11 cellular contexts compared by ENCODE assay signal in genomic region chr1:33010946-33011731, GRCh38. TPM values are rescaled to one million over a fixed set of nuclear protein-coding genes. Genes with fewer than 3 reads are reported as not detected.
DNase-seq lines count a peak whose midpoint lies in the region; ATAC-seq and TF ChIP-seq lines count a peak whose summit lies in the region.
"Had no signal": no experiment of that assay in that cellular context is flagged by ENCODE, and none has a peak within 500 bp of the region (broad histone marks: within the 10 kb centered on the region; RNA-seq: fewer than 3 reads in every experiment).

No MANE protein-coding gene starts in this region.

- POLR2A ChIA-PET in SK-N-SH (lab: Yijun Ruan, JAX) = no interaction called here

- no peak overlapping the region for H3K9ac ChIP-seq in SK-N-SH

- TF ChIP-seq RAD21 in SK-N-SH (IDR thresholded peaks at IDR 0.05; ENCODE audit: low read length) = no peak

- H3K27ac ChIP-seq in ACC112 (ENCODE audit: low read depth, low read length) (peak overlapping the region; percentile 50), SK-N-SH (ENCODE audit: low read depth in 2 of 2, low read length in 1 of 2) (peak overlapping the region in 1 of 2 experiments; percentile 91; a peak in 2 of 4 replicates)
- H3K27ac ChIP-seq: epithelial cell of prostate had no signal

- CTCF ChIA-PET in SK-N-SH (lab: Yijun Ruan, JAX) = interaction anchor here (0.7 to 8.2 kb wide), 5 partner anchors 44 to 139 kb away, joined by 3 to 95 read pairs (median 3); no protein-coding TSS in a partner anchor

- 51% methylated on average over 5 of the region's 5 CpGs for WGBS in SK-N-SH (ENCODE audit: low lambda C conversion rate)

- DNase-seq in SK-N-SH (no peak), fibroblast of pulmonary artery (ENCODE audit: low read depth) (peak; percentile 72), occipital lobe (lab: John Stamatoyannopoulos, UW) (peak; percentile 35), GM19240 (ENCODE audit: insufficient read length, low spot score) (no peak)
- no peak for DNase-seq in stimulated activated naive CD8-positive, alpha-beta T cell treated with anti-CD3 and anti-CD28 coated beads, Interleukin-15, Interleukin-2, amounts not matched to agents 100 U/mL and 50 U/mL, for 24 hours
- DNase-seq: CD8-positive, alpha-beta memory T cell; NCI-H774 had no signal

- no peaks in the 10 kb centered on the region for H3K9me3 ChIP-seq in SK-N-SH

- H3K4me1 ChIP-seq in ACC112 (ENCODE audit: control insufficient read depth, insufficient read depth, low read length, unreplicated experiment) = peaks cover 19% of the 10 kb centered on the region
- H3K4me1 ChIP-seq in SK-N-SH (ENCODE audit: control insufficient read depth in 1 of 2, insufficient read depth in 2 of 2, low read depth in 1 of 2, low read length in 1 of 2) = peaks cover 14 to 46% of the 10 kb centered on the region in 2 experiments

- no peaks in the 10 kb centered on the region for H3K27me3 ChIP-seq in ACC112 (ENCODE audit: insufficient read depth, low read length)
- H3K27me3 ChIP-seq in SK-N-SH (ENCODE audit: insufficient read depth) = no peaks in the 10 kb centered on the region

- H3K4me3 ChIP-seq in ACC112 (ENCODE audit: low read depth, low read length) = no peak overlapping the region
- no peak overlapping the region for H3K4me3 ChIP-seq in SK-N-SH (ENCODE audit: low read depth in 2 of 2, low read length in 1 of 2)
- H3K4me3 ChIP-seq in fibroblast of pulmonary artery (replicated peaks; ENCODE audit: low read depth, low read length) = no peak overlapping the region

- TF ChIP-seq EP300 in SK-N-SH (IDR thresholded peaks at IDR 0.05; ENCODE audit: borderline replicate concordance in 1 of 2, low read depth in 1 of 2, low read length in 1 of 2) = no peak; a peak in 1 of 4 replicates

- H3K9me2 ChIP-seq in SK-N-SH = no peaks in the 10 kb centered on the region

- H3F3A ChIP-seq in SK-N-SH (replicated peaks; ENCODE audit: insufficient read depth) = peaks cover 10% of the 10 kb centered on the region

- H4K20me1 ChIP-seq in SK-N-SH (ENCODE audit: insufficient read depth) = no peaks in the 10 kb centered on the region

- no peak for ATAC-seq in stimulated activated naive CD8-positive, alpha-beta T cell treated with anti-CD3 and anti-CD28 coated beads, Interleukin-15, Interleukin-2, amounts not matched to agents 100 U/mL and 50 U/mL, for 24 hours
- ATAC-seq in GM18909 (IDR thresholded peaks at IDR 0.05; ENCODE audit: poor library complexity, unreplicated experiment) = no peak
- ATAC-seq in GM18867 (IDR thresholded peaks at IDR 0.05; ENCODE audit: unreplicated experiment) = no peak

- no peak for TF ChIP-seq CTCF in SK-N-SH (IDR thresholded peaks at IDR 0.05)
- TF ChIP-seq CTCF in fibroblast of pulmonary artery (IDR thresholded peaks at IDR 0.05; ENCODE audit: low read length, missing control alignments) = no peak

- H3K79me2 ChIP-seq in ACC112 (ENCODE audit: control insufficient read depth, insufficient read depth, low read length, unreplicated experiment) (no peaks in the 10 kb centered on the region), SK-N-SH (ENCODE audit: insufficient read depth) (no peaks in the 10 kb centered on the region)

- H3K4me2 ChIP-seq in SK-N-SH = no peak overlapping the region

- H3K36me3 ChIP-seq in ACC112 (ENCODE audit: insufficient read depth, low read length) = peaks cover 23% of the 10 kb centered on the region; the same call in 1 of the 2 replicates
- H3K36me3 ChIP-seq in SK-N-SH (replicated peaks in 1 of 2; ENCODE audit: control insufficient read depth in 1 of 2, insufficient read depth in 2 of 2, low read length in 1 of 2) = peaks cover 41 to 42% of the 10 kb centered on the region in 2 experiments

- H2AFZ ChIP-seq in ACC112 (ENCODE audit: low read length, unreplicated experiment) (no peak overlapping the region), SK-N-SH (ENCODE audit: low read depth) (no peak overlapping the region)

TF ChIP-seq in SK-N-SH, 30 proteins besides CTCF, POLR2A, EP300 and RAD21:
- TF ChIP-seq RXRA (IDR thresholded peaks at IDR 0.05; ENCODE audit: borderline replicate concordance, low read depth) = no peak
- peak; percentile 96 for TF ChIP-seq MXI1 (IDR thresholded peaks at IDR 0.05; ENCODE audit: low read depth, low read length)

RNA-seq across cellular contexts. Expression of gene AK2, which starts 25.5 kb away (rescaled TPM):
- polyA plus RNA-seq in SK-N-SH (2012; rRNA removed) = 191 and 212 TPM in 2 replicates
- polyA plus RNA-seq in SK-N-SH (2012; cell fraction: cytosol; rRNA removed) = 187 and 197 TPM in 2 replicates
- 219 and 258 TPM in 2 replicates for polyA plus RNA-seq in SK-N-SH (2012; cell fraction: nucleus; rRNA removed)
- 46.9 TPM for total RNA-seq in occipital lobe

RNA-seq across cellular contexts. Expression of gene RNF19B, which starts 46.5 kb away (rescaled TPM):
- 20.1 and 22.6 TPM in 2 replicates for polyA plus RNA-seq in SK-N-SH (2012; rRNA removed)
- 17.7 and 18.3 TPM in 2 replicates for polyA plus RNA-seq in SK-N-SH (2012; cell fraction: cytosol; rRNA removed)
- polyA plus RNA-seq in SK-N-SH (2012; cell fraction: nucleus; rRNA removed) = 16.7 and 22.2 TPM in 2 replicates
- total RNA-seq in occipital lobe = 37.9 TPM

Comparison
In these comparisons a context has a peak if more than half of its experiments do, and no peak if none do; other contexts are left out.
1. DNase-seq: peak in fibroblast of pulmonary artery (single experiment) and occipital lobe (single experiment); none in SK-N-SH (single experiment), stimulated activated naive CD8-positive, alpha-beta T cell treated with anti-CD3 and anti-CD28 coated beads, Interleukin-15, Interleukin-2, amounts not matched to agents 100 U/mL and 50 U/mL, for 24 hours (single experiment) and GM19240 (single experiment).